ENCODE assay signal across 26 cellular contexts in genomic region chr7:94578615-94579014, GRCh38.
DNase-seq lines count a peak whose midpoint lies in the region; ATAC-seq and TF ChIP-seq lines count a peak whose summit lies in the region.
"Had no signal": no experiment of that assay in that cellular context is flagged by ENCODE, and none has a peak within 500 bp of the region (broad histone marks: within the 10 kb centered on the region; RNA-seq: fewer than 3 reads in every experiment).

No MANE protein-coding gene starts in this region.

- H2AFZ ChIP-seq in SK-N-SH (ENCODE audit: low read depth) = no peak overlapping the region

- H3K4me2 ChIP-seq in SK-N-SH = no peak overlapping the region
- H3K4me2 ChIP-seq: BLaER1 had no signal

- H3F3A ChIP-seq in SK-N-SH (replicated peaks; ENCODE audit: insufficient read depth) = no peaks in the 10 kb centered on the region

- no peaks in the 10 kb centered on the region; a peak in 1 of 4 replicates for H3K4me1 ChIP-seq in SK-N-SH (ENCODE audit: control insufficient read depth in 1 of 2, insufficient read depth in 2 of 2, low read depth in 1 of 2, low read length in 1 of 2)
- H3K4me1 ChIP-seq: BLaER1, heart right ventricle had no signal

- H3K4me3 ChIP-seq in SK-N-SH (ENCODE audit: low read depth in 2 of 2, low read length in 1 of 2) (no peak overlapping the region), epithelial cell of esophagus (ENCODE audit: low read length) (no peak overlapping the region)
- H3K4me3 ChIP-seq: BLaER1, dorsolateral prefrontal cortex, GM12878, heart right ventricle, skin epidermis, upper lobe of left lung had no signal

- H3K9ac ChIP-seq in SK-N-SH = no peak overlapping the region
- H3K9ac ChIP-seq: BLaER1 had no signal

- no peaks in the 10 kb centered on the region for H3K9me2 ChIP-seq in SK-N-SH

- CTCF ChIA-PET in SK-N-SH (lab: Yijun Ruan, JAX) = interaction anchor here (1.4 kb wide), 1 partner anchor 68 kb away, joined by 3 read pairs; no protein-coding TSS in a partner anchor

- TF ChIP-seq CTCF in SK-N-SH (IDR thresholded peaks at IDR 0.05) (no peak), epithelial cell of esophagus (IDR thresholded peaks at IDR 0.05; ENCODE audit: insufficient read depth, low read depth, low read length, missing control alignments) (no peak)

- peaks cover 11% of the 10 kb centered on the region; the same call in 1 of the 2 replicates for H3K9me3 ChIP-seq in SK-N-SH

- TF ChIP-seq EP300 in SK-N-SH (IDR thresholded peaks at IDR 0.05; ENCODE audit: borderline replicate concordance in 1 of 2, low read depth in 1 of 2, low read length in 1 of 2) = no peak

- POLR2A ChIA-PET in SK-N-SH (lab: Yijun Ruan, JAX) = no interaction called here

- H3K36me3 ChIP-seq in SK-N-SH (replicated peaks in 1 of 2; ENCODE audit: control insufficient read depth in 1 of 2, insufficient read depth in 2 of 2, low read length in 1 of 2) = peaks cover 4 to 7% of the 10 kb centered on the region in 2 experiments
- H3K36me3 ChIP-seq: neutrophil, upper lobe of left lung had no signal

- no peaks in the 10 kb centered on the region for H3K79me2 ChIP-seq in SK-N-SH (ENCODE audit: insufficient read depth)

- H4K20me1 ChIP-seq in SK-N-SH (ENCODE audit: insufficient read depth) = no peaks in the 10 kb centered on the region
- H4K20me1 ChIP-seq: BLaER1 had no signal

- no peak for DNase-seq in SK-N-SH
- DNase-seq in NCI-H2107 treated with DMSO at 0.1 percent for 48 hours (lab: John Stamatoyannopoulos, UW; ENCODE audit: unreplicated experiment) = peak; percentile 76
- peak; percentile 24 for DNase-seq in epithelial cell of esophagus (ENCODE audit: low read depth)
- DNase-seq in Kasumi-1 (lab: John Stamatoyannopoulos, UW) = no peak
- DNase-seq in activated CD4-positive, alpha-beta T cell treated with anti-CD3 and anti-CD28 coated beads for 4 hours = no peak
- no peak for DNase-seq in cerebellar cortex (ENCODE audit: low spot score)
- DNase-seq in NCI-H2227 (lab: John Stamatoyannopoulos, UW; ENCODE audit: unreplicated experiment) = no peak
- DNase-seq: activated CD4-positive, alpha-beta memory T cell treated with anti-CD3 and anti-CD28 coated beads for 36 hours; activated CD4-positive, CD25-positive, alpha-beta regulatory T cell; activated CD8-positive, alpha-beta memory T cell treated with anti-CD3 and anti-CD28 coated beads, Interleukin-2, amount 50 U/mL, for 48 hours; activated naive CD8-positive, alpha-beta T cell treated with anti-CD3 and anti-CD28 coated beads, Interleukin-2, amount 10 ng/mL, durations not matched to agents 7 days and 5 days; dorsolateral prefrontal cortex; heart right ventricle; mesendoderm; NCI-H1417; NCI-H2227 treated with DMSO at 0.1 percent for 48 hours; stimulated activated CD4-positive, alpha-beta T cell treated with anti-CD3 and anti-CD28 coated beads, Interleukin-2, amount 100 ng/mL, for 24 hours; substantia nigra; upper lobe of left lung had no signal

- TF ChIP-seq RAD21 in SK-N-SH (IDR thresholded peaks at IDR 0.05; ENCODE audit: low read length) = no peak

- H3K27me3 ChIP-seq in SK-N-SH (ENCODE audit: insufficient read depth) = no peaks in the 10 kb centered on the region
- H3K27me3 ChIP-seq: BLaER1, dorsolateral prefrontal cortex, heart right ventricle, neutrophil, upper lobe of left lung had no signal

- H3K27ac ChIP-seq in SK-N-SH (ENCODE audit: low read depth in 2 of 2, low read length in 1 of 2) = no peak overlapping the region
- H3K27ac ChIP-seq: BLaER1, dorsolateral prefrontal cortex, heart right ventricle, neutrophil, skin epidermis, upper lobe of left lung had no signal

- ATAC-seq in SK-N-SH treated with all-trans-retinoic acid at 6 μM for 48 hours = no peak
- ATAC-seq: GM12878, heart right ventricle, left lobe of liver, Right ventricle myocardium inferior had no signal

TF ChIP-seq in SK-N-SH, 30 proteins besides CTCF, POLR2A, EP300 and RAD21:
- TF ChIP-seq SIN3A (IDR thresholded peaks at IDR 0.05; ENCODE audit: borderline replicate concordance, low read depth, low read length) (no peak), ELF1 (IDR thresholded peaks at IDR 0.05) (no peak), TCF12 (IDR thresholded peaks at IDR 0.05) (peak; percentile 33; the same call in 1 of the 2 replicates), MAX (IDR thresholded peaks at IDR 0.05; ENCODE audit: low read depth) (0 out of 2 replicates have a peak, but pooled peaks have one; percentile 15)

TF ChIP-seq in SK-N-SH treated with all-trans-retinoic acid at 6 μM for 48 hours, 23 proteins besides CTCF, POLR2A, EP300 and RAD21:
- TF ChIP-seq ZFP3 (CRISPR knock-in tag; IDR thresholded peaks at IDR 0.05) (no peak), ESRRG (CRISPR knock-in tag; IDR thresholded peaks at IDR 0.05) (no peak), PATZ1 (CRISPR knock-in tag; IDR thresholded peaks at IDR 0.05; ENCODE audit: borderline replicate concordance) (no peak), SNAI2 (CRISPR knock-in tag; IDR thresholded peaks at IDR 0.05) (no peak), RARB (CRISPR knock-in tag; IDR thresholded peaks at IDR 0.05) (no peak), ZNF565 (CRISPR knock-in tag; conservative IDR thresholded peaks at IDR 0.05; ENCODE audit: low read depth) (no peak), ZFP30 (CRISPR knock-in tag; IDR thresholded peaks at IDR 0.05) (no peak), ZNF70 (CRISPR knock-in tag; IDR thresholded peaks at IDR 0.05) (no peak), OSR1 (CRISPR knock-in tag; IDR thresholded peaks at IDR 0.05) (no peak), GLIS3 (CRISPR knock-in tag; IDR thresholded peaks at IDR 0.05) (no peak), ARNTL (CRISPR knock-in tag; IDR thresholded peaks at IDR 0.05; ENCODE audit: borderline replicate concordance, low read depth) (no peak), TSHZ2 (CRISPR knock-in tag; IDR thresholded peaks at IDR 0.05) (no peak), CSDC2 (CRISPR knock-in tag; IDR thresholded peaks at IDR 0.05) (no peak), CREB5 (CRISPR knock-in tag; IDR thresholded peaks at IDR 0.05; ENCODE audit: low read depth) (no peak)

Comparison
In these comparisons a context has a peak if more than half of its experiments do, and no peak if none do; other contexts are left out.
1. DNase-seq: peak in NCI-H2107 treated with DMSO at 0.1 percent for 48 hours (single experiment) and epithelial cell of esophagus (single experiment); none in SK-N-SH (single experiment), Kasumi-1 (0 of 2), activated CD4-positive, alpha-beta T cell treated with anti-CD3 and anti-CD28 coated beads for 4 hours (0 of 2), cerebellar cortex (single experiment) and NCI-H2227 (single experiment).